In genomic region chr3:69209413-69209812, GRCh38 we compare ENCODE assay signal across 1 cellular context.
TF ChIP-seq lines count a peak whose summit lies in the region.

No MANE protein-coding gene starts in this region.

TF ChIP-seq in GM12878, 131 proteins besides CTCF, POLR2A, EP300 and RAD21 (continued from another document):
- TF ChIP-seq POLR2AphosphoS5 (IDR thresholded peaks at IDR 0.05; ENCODE audit: low read length) (no peak), BRCA1 (IDR thresholded peaks at IDR 0.05; ENCODE audit: low read depth, low read length) (no peak), CBX3 (IDR thresholded peaks at IDR 0.05; ENCODE audit: borderline replicate concordance, low read depth) (no peak), PKNOX1 (IDR thresholded peaks at IDR 0.05) (peak; percentile 85), MTA2 (IDR thresholded peaks at IDR 0.05; ENCODE audit: low read depth) (no peak), NBN (IDR thresholded peaks at IDR 0.05) (no peak)
